ENCODE assay signal across 22 cellular contexts in genomic region chr2:210686401-210686800, GRCh38.
DNase-seq lines count a peak whose midpoint lies in the region; ATAC-seq, FAIRE-seq and TF ChIP-seq lines count a peak whose summit lies in the region.
"Had no signal": no experiment of that assay in that cellular context is flagged by ENCODE, and none has a peak within 500 bp of the region (broad histone marks: within the 10 kb centered on the region; RNA-seq: fewer than 3 reads in every experiment).

No MANE protein-coding gene starts in this region.

- TF ChIP-seq CTCF in HepG2 (CRISPR knock-in tag; IDR thresholded peaks at IDR 0.05) (no peak), adrenal gland (IDR thresholded peaks at IDR 0.05) (no peak), heart left ventricle (IDR thresholded peaks at IDR 0.05) (no peak)

- H4K20me1 ChIP-seq in HepG2 (ENCODE audit: insufficient read depth, low read length): no peaks in the 10 kb centered on the region
- no peaks in the 10 kb centered on the region for H4K20me1 ChIP-seq in GM23248 (ENCODE audit: insufficient read depth)
- H4K20me1 ChIP-seq: BLaER1 treated with 17β-estradiol and CSF1 and Interleukin-3, amounts not matched to agents 10 nM and 100 nM had no signal

- TF ChIP-seq RAD21 in HepG2 (CRISPR knock-in tag; IDR thresholded peaks at IDR 0.05): no peak

- H3K36me3 ChIP-seq in HepG2 (replicated peaks in 1 of 2; ENCODE audit: control insufficient read depth in 1 of 2, insufficient read depth in 2 of 2, low read length in 2 of 2): no peaks in the 10 kb centered on the region
- no peaks in the 10 kb centered on the region for H3K36me3 ChIP-seq in GM23248 (ENCODE audit: low read depth)
- no peaks in the 10 kb centered on the region for H3K36me3 ChIP-seq in adrenal gland (replicated peaks in 1 of 2)
- no peaks in the 10 kb centered on the region for H3K36me3 ChIP-seq in heart left ventricle
- H3K36me3 ChIP-seq: BLaER1 treated with 17β-estradiol and CSF1 and Interleukin-3, amounts not matched to agents 10 nM and 100 nM had no signal

- in situ Hi-C loops in HepG2 (cut with HindIII; ENCODE audit: extremely low pct_ligation_motif_present, low pct_unique_long_range_greater_than_20kb) (no loop called here), GM23248 (cut with MboI) (no loop called here)

- TF ChIP-seq EP300 in HepG2 (IDR thresholded peaks at IDR 0.05; ENCODE audit: low read depth in 2 of 2, low read length in 2 of 2) (peak in 1 of 2 experiments; percentile 51; a peak in 2 of 4 replicates), HepG2 (CRISPR knock-in tag; IDR thresholded peaks at IDR 0.05; ENCODE audit: borderline replicate concordance) (no peak)

- H3K4me1 ChIP-seq in HepG2 (ENCODE audit: insufficient read depth, low read length) (peaks cover 11% of the 10 kb centered on the region), GM23248 (ENCODE audit: insufficient read depth) (no peaks in the 10 kb centered on the region), adrenal gland (replicated peaks in 1 of 2) (no peaks in the 10 kb centered on the region), heart left ventricle (peaks cover 0 to 8% (median 0%) of the 10 kb centered on the region in 12 donors)
- H3K4me1 ChIP-seq: A549; BLaER1 treated with 17β-estradiol and CSF1 and Interleukin-3, amounts not matched to agents 10 nM and 100 nM had no signal

- BruUV-seq in HepG2 (replicated peaks; lab: Mats Ljungman, UMichigan): no TSS peak

- no peaks in the 10 kb centered on the region for H3K27me3 ChIP-seq in HepG2 (ENCODE audit: control insufficient read depth in 1 of 2, insufficient read depth in 2 of 2, low read length in 2 of 2)
- H3K27me3 ChIP-seq in GM23248 (replicated peaks; ENCODE audit: insufficient read depth): no peaks in the 10 kb centered on the region
- no peaks in the 10 kb centered on the region for H3K27me3 ChIP-seq in adrenal gland
- H3K27me3 ChIP-seq in heart left ventricle: no peaks in the 10 kb centered on the region
- H3K27me3 ChIP-seq: BLaER1 treated with 17β-estradiol and CSF1 and Interleukin-3, amounts not matched to agents 10 nM and 100 nM had no signal

- H3K4me2 ChIP-seq in HepG2 (ENCODE audit: low read depth, low read length) (no peak overlapping the region), GM23248 (ENCODE audit: unreplicated experiment) (no peak overlapping the region)
- H3K4me2 ChIP-seq: A549; BLaER1 treated with 17β-estradiol and CSF1 and Interleukin-3, amounts not matched to agents 10 nM and 100 nM had no signal

- peak; percentile 43 for DNase-seq in DMS53 (lab: John Stamatoyannopoulos, UW)
- DNase-seq in iPS-NIHi11 (ENCODE audit: low spot score): peak; percentile 13
- DNase-seq in left kidney (ENCODE audit: low read depth, low spot score): peak; percentile 10
- peak; percentile 63 for DNase-seq in HepG2 (ENCODE audit: low spot score)
- DNase-seq in activated gamma-delta T cell (lab: John Stamatoyannopoulos, UW): no peak
- DNase-seq in GM23248: no peak
- DNase-seq in adrenal gland: no peak
- DNase-seq in heart left ventricle: no peak
- DNase-seq: AML-193; Caco-2; Calu3; CD4-positive, alpha-beta T cell; CD8-positive, alpha-beta T cell; DMS79 treated with DMSO at 0.1 percent for 48 hours; GF-D8 had no signal

- intact Hi-C loops in HepG2 (cut with micrococcal nuclease; ENCODE audit: unreplicated experiment): no loop called here
- intact Hi-C loops in adrenal gland (cut with DNase I): no loop called here
- intact Hi-C loops in heart left ventricle (cut with DNase I): no loop called here

- H3K9me3 ChIP-seq in HepG2 (ENCODE audit: low read length): no peaks in the 10 kb centered on the region
- H3K9me3 ChIP-seq in GM23248 (ENCODE audit: low read depth): no peaks in the 10 kb centered on the region
- H3K9me3 ChIP-seq in adrenal gland (replicated peaks in 1 of 3): no peaks in the 10 kb centered on the region
- no peaks in the 10 kb centered on the region for H3K9me3 ChIP-seq in heart left ventricle
- H3K9me3 ChIP-seq: A549; BLaER1 treated with 17β-estradiol and CSF1 and Interleukin-3, amounts not matched to agents 10 nM and 100 nM; Caco-2 had no signal

- POLR2A ChIA-PET in HepG2 (lab: Yijun Ruan, JAX): no interaction called here

- peak; percentile 83 for ATAC-seq in HepG2
- ATAC-seq in heart left ventricle: no peak
- ATAC-seq: A549; CD8-positive, alpha-beta T cell had no signal

- CTCF ChIA-PET in HepG2 (lab: Yijun Ruan, JAX; ENCODE audit: low intra/inter-chr PET ratio, low total read pairs): no interaction called here

- H3K9ac ChIP-seq in HepG2 (ENCODE audit: insufficient read depth, low read depth, low read length): no peak overlapping the region
- H3K9ac ChIP-seq in GM23248: no peak overlapping the region
- H3K9ac ChIP-seq: BLaER1 treated with 17β-estradiol and CSF1 and Interleukin-3, amounts not matched to agents 10 nM and 100 nM had no signal

- H3K27ac ChIP-seq in HepG2 (ENCODE audit: extremely low read length, insufficient read depth, low read length) (no peak overlapping the region), GM23248 (no peak overlapping the region), adrenal gland (no peak overlapping the region), heart left ventricle (no peak overlapping the region)
- H3K27ac ChIP-seq: 22Rv1; A549; BLaER1 treated with 17β-estradiol and CSF1 and Interleukin-3, amounts not matched to agents 10 nM and 100 nM; C4-2B had no signal

- H3K4me3 ChIP-seq in HepG2 (replicated peaks in 1 of 3; ENCODE audit: insufficient read depth in 1 of 3, low read depth in 2 of 3, low read length in 3 of 3) (no peak overlapping the region), GM23248 (no peak overlapping the region), adrenal gland (no peak overlapping the region), heart left ventricle (no peak overlapping the region)
- H3K4me3 ChIP-seq: A549; BLaER1 treated with 17β-estradiol and CSF1 and Interleukin-3, amounts not matched to agents 10 nM and 100 nM had no signal

- TF ChIP-seq POLR2A in HepG2 (IDR thresholded peaks at IDR 0.05; ENCODE audit: insufficient read depth in 1 of 2, low read depth in 2 of 2, low read length in 2 of 2) (no peak), adrenal gland (IDR thresholded peaks at IDR 0.05) (no peak), heart left ventricle (IDR thresholded peaks at IDR 0.05) (no peak)

- no peaks in the 10 kb centered on the region for H3K9me2 ChIP-seq in GM23248 (ENCODE audit: insufficient read depth)

- whole genome bisulfite sequencing in HepG2 (ENCODE audit: low lambda C conversion rate): 6% methylated on average over 3 of the region's 3 CpGs
- WGBS in GM23248 (ENCODE audit: low coverage in 1 of 2, low lambda C conversion rate in 2 of 2, missing lambda C conversion rate in 2 of 2), 2 experiments: 30 to 31% methylated on average over 3 of the region's 3 CpGs
- 76 to 82% (median 77%) methylated on average over 3 of the region's 3 CpGs for WGBS in adrenal gland, 4 donors
- 76 to 83% (median 81%) methylated on average over 3 of the region's 3 CpGs for WGBS in heart left ventricle, 4 donors

- H2AFZ ChIP-seq in HepG2 (ENCODE audit: low read length): no peak overlapping the region
- H2AFZ ChIP-seq in GM23248: no peak overlapping the region

- H3K79me2 ChIP-seq in HepG2 (ENCODE audit: insufficient read depth, low read length) (no peaks in the 10 kb centered on the region), GM23248 (ENCODE audit: insufficient read depth) (no peaks in the 10 kb centered on the region)

- no peaks in the 10 kb centered on the region for H3F3A ChIP-seq in GM23248 (ENCODE audit: insufficient read depth)

- FAIRE-seq in HepG2 (lab: Jason Lieb, UNC): peak; percentile 63
- FAIRE-seq: A549, D721Med, GM12891, GM19239 had no signal

TF ChIP-seq in HepG2, 621 proteins besides CTCF, POLR2A, EP300 and RAD21 (continues in another document):
- TF ChIP-seq ZBTB21 (CRISPR knock-in tag; IDR thresholded peaks at IDR 0.05): no peak
- peak; percentile 94 for TF ChIP-seq RARA (CRISPR knock-in tag; IDR thresholded peaks at IDR 0.05)
- no peak for TF ChIP-seq RORA (CRISPR knock-in tag; IDR thresholded peaks at IDR 0.05)
- TF ChIP-seq BCLAF1 (IDR thresholded peaks at IDR 0.05): no peak
- no peak for TF ChIP-seq ZNF781 (CRISPR knock-in tag; IDR thresholded peaks at IDR 0.05; ENCODE audit: borderline replicate concordance, not compliant biosample characterization)
- peak; percentile 73 for TF ChIP-seq TCF7 (IDR thresholded peaks at IDR 0.05; ENCODE audit: low read depth)
- no peak for TF ChIP-seq MIXL1 (CRISPR knock-in tag; IDR thresholded peaks at IDR 0.05)
- TF ChIP-seq ARID3A (IDR thresholded peaks at IDR 0.05; ENCODE audit: low read depth, low read length): no peak
- no peak for TF ChIP-seq MEF2D (CRISPR knock-in tag; IDR thresholded peaks at IDR 0.05)
- TF ChIP-seq GABPB1 (CRISPR knock-in tag; IDR thresholded peaks at IDR 0.05): no peak

Comparison
In these comparisons a context has a peak if more than half of its experiments do, and no peak if none do; other contexts are left out.
1. DNase-seq: peak in DMS53 (single experiment), iPS-NIHi11 (single experiment), left kidney (single experiment) and HepG2 (single experiment); none in activated gamma-delta T cell (single experiment), GM23248 (single experiment), adrenal gland (0 of 7) and heart left ventricle (0 of 5).